Comparison of ENCODE assay signal across 20 cellular contexts in genomic region chr13:44389856-44390255, GRCh38. TPM values are rescaled to one million over a fixed set of nuclear protein-coding genes. Genes with fewer than 3 reads are reported as not detected.
DNase-seq lines count a peak whose midpoint lies in the region; TF ChIP-seq lines count a peak whose summit lies in the region.
"Had no signal": no experiment of that assay in that cellular context is flagged by ENCODE, and none has a peak within 500 bp of the region (broad histone marks: within the 10 kb centered on the region; RNA-seq: fewer than 3 reads in every experiment).

No MANE protein-coding gene starts in this region.

- H3K9me3 Mint-ChIP-seq in neural progenitor cell (no peaks in the 10 kb centered on the region), Calu3 (ENCODE audit: low read depth, unreplicated experiment) (no peaks in the 10 kb centered on the region)
- H3K9me3 Mint-ChIP-seq: CD14-positive monocyte; CD4-positive, alpha-beta memory T cell had no signal

- no peaks in the 10 kb centered on the region for H3K36me3 ChIP-seq in neural progenitor cell
- H3K36me3 ChIP-seq: BLaER1 had no signal

- no TSS peak for BruUV-seq in Calu3 (replicated peaks; lab: Mats Ljungman, UMichigan)

- TF ChIP-seq CTCF in AG10803 (conservative IDR thresholded peaks at IDR 0.05; ENCODE audit: low read length) (no peak), fibroblast of the aortic adventitia (IDR thresholded peaks at IDR 0.05; ENCODE audit: insufficient read depth, low read length) (no peak), neural progenitor cell (IDR thresholded peaks at IDR 0.05) (no peak), Calu3 (IDR thresholded peaks at IDR 0.05; ENCODE audit: unreplicated experiment) (no peak)

- intact Hi-C loops in Calu3 (cut with micrococcal nuclease; ENCODE audit: unreplicated experiment): no loop called here

- H3K4me2 ChIP-seq in neural progenitor cell: no peak overlapping the region
- H3K4me2 ChIP-seq: A549, BLaER1 had no signal

- H3K27me3 Mint-ChIP-seq in neural progenitor cell (ENCODE audit: insufficient read depth, low read depth) (no peaks in the 10 kb centered on the region), Calu3 (ENCODE audit: unreplicated experiment) (no peaks in the 10 kb centered on the region)

- no peak overlapping the region for H3K27ac ChIP-seq in neural progenitor cell
- H3K27ac ChIP-seq: 22Rv1, A549, BLaER1 had no signal

- H3K4me1 ChIP-seq in neural progenitor cell: peaks cover 32% of the 10 kb centered on the region
- H3K4me1 ChIP-seq: A549 had no signal

- no peaks in the 10 kb centered on the region for H4K20me1 ChIP-seq in neural progenitor cell (ENCODE audit: low read depth)
- H4K20me1 ChIP-seq: BLaER1 had no signal

- no peak overlapping the region for H2AFZ ChIP-seq in neural progenitor cell (replicated peaks)

- H3K27me3 ChIP-seq in neural progenitor cell: no peaks in the 10 kb centered on the region
- H3K27me3 ChIP-seq: BLaER1 had no signal

- H3K27ac Mint-ChIP-seq in neural progenitor cell (peak overlapping the region; percentile 19), Calu3 (ENCODE audit: unreplicated experiment) (no peak overlapping the region)
- H3K27ac Mint-ChIP-seq: CD4-positive, alpha-beta memory T cell; IgD-negative memory B cell had no signal

- H3K36me3 Mint-ChIP-seq in neural progenitor cell (no peaks in the 10 kb centered on the region), Calu3 (ENCODE audit: insufficient read depth, unreplicated experiment) (no peaks in the 10 kb centered on the region)
- H3K36me3 Mint-ChIP-seq: CD14-positive monocyte; CD4-positive, alpha-beta memory T cell; IgD-negative memory B cell had no signal

- H3F3A ChIP-seq in neural progenitor cell (ENCODE audit: low read depth): peaks cover 5% of the 10 kb centered on the region

- H3K4me3 Mint-ChIP-seq in neural progenitor cell: no peak overlapping the region
- no peak overlapping the region for H3K4me3 Mint-ChIP-seq in Calu3 (ENCODE audit: low read depth, unreplicated experiment)
- H3K4me3 Mint-ChIP-seq: CD14-positive monocyte; CD4-positive, alpha-beta memory T cell; IgD-negative memory B cell had no signal

- peaks cover 53% of the 10 kb centered on the region for H3K4me1 Mint-ChIP-seq in neural progenitor cell
- peaks cover 15% of the 10 kb centered on the region for H3K4me1 Mint-ChIP-seq in Calu3 (ENCODE audit: low read depth, unreplicated experiment)

- H3K9me3 ChIP-seq in neural progenitor cell (ENCODE audit: low read depth): no peaks in the 10 kb centered on the region
- H3K9me3 ChIP-seq: A549, BLaER1 had no signal

- H3K79me2 ChIP-seq in neural progenitor cell (ENCODE audit: low read depth): no peaks in the 10 kb centered on the region

- CTCF ChIA-PET in Calu3 (lab: Charles Lee): no interaction called here

- no peak overlapping the region for H3K9ac ChIP-seq in neural progenitor cell
- H3K9ac ChIP-seq: BLaER1 had no signal

- H3K4me3 ChIP-seq in AG10803 (ENCODE audit: low read length): no peak overlapping the region
- no peak overlapping the region for H3K4me3 ChIP-seq in fibroblast of the aortic adventitia (ENCODE audit: low read depth, low read length)
- H3K4me3 ChIP-seq in neural progenitor cell: no peak overlapping the region
- H3K4me3 ChIP-seq: A549, BLaER1 had no signal

- DNase-seq in AG10803 (ENCODE audit: low read depth) (peak; percentile 29), dedifferentiated amniotic fluid mesenchymal stem cell (ENCODE audit: extremely low spot score) (peak; percentile 24), fibroblast of the aortic adventitia (ENCODE audit: low read depth) (peak; percentile 27), neural progenitor cell (ENCODE audit: low spot score) (no peak), SIG-M5 treated with dmso at 0.1 percent for 504 hours (lab: John Stamatoyannopoulos, UW; ENCODE audit: unreplicated experiment) (no peak), Calu3 (no peak), cortex of kidney (lab: John Stamatoyannopoulos, UW) (no peak)
- DNase-seq: CD4-positive, alpha-beta memory T cell; DMS 273 treated with DMSO at 0.1 percent for 48 hours; DMS53; DND-41; GOT3; H7; KBM-7 had no signal

RNA-seq across cellular contexts. Expression of gene SERP2, which starts 16.2 kb away (rescaled TPM):
- 9.5 and 9.9 TPM in 2 replicates for total RNA-seq in fibroblast of the aortic adventitia (ENCODE audit: low replicate concordance)
- total RNA-seq in neural progenitor cell (ENCODE audit: low replicate concordance): 2.5 and 8.1 TPM in 2 replicates
- total RNA-seq in Calu3 (2022): not detected in 2 replicates
- total RNA-seq: CD4-positive, alpha-beta memory T cell; HepG2 had no signal

Comparison
In these comparisons a context has a peak if more than half of its experiments do, and no peak if none do; other contexts are left out.
1. DNase-seq: peak in AG10803 (single experiment), dedifferentiated amniotic fluid mesenchymal stem cell (single experiment) and fibroblast of the aortic adventitia (single experiment); none in neural progenitor cell (single experiment), SIG-M5 treated with dmso at 0.1 percent for 504 hours (single experiment), Calu3 (single experiment) and cortex of kidney (single experiment).